Comparison of ENCODE assay signal across 1 cellular context in the genomic region with DNA sequence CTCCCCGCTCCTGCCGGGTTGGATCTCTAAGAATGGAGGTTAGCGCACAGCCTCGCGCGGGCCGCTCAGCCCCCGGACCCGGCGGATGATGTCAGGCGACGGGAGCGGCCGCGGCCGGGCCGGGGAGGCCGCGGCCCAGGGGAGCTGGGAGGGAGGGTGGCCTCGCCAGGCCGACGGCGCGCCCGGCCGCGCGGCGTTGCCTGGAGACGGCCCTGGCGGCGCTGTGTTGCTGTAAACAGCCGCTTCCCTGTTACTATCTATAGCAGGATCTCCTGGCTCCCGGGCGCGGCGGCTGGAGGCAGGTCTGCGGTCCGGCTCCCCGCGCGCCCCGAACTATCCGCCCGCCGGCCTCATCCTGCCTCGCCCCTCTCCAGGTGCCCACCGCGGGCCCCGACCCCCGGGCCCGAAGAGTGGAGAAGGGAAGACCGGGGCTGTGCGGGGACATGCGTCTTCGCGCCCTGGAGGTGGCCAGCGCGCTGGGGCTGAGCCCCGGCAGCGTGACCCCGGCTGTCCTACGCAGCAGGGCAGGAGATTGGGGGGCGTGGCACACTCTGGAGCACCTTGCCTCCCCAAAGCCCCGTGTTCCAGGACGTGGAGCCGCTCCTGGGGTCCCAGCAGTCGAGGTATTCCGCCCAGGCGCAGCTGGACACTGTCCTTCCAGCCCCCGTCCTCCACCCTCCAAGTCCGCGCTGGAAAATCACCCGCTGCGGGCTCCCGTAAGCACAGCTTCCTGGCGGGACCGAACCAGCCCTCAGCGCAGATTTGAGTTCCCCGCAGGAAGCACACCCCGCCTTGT.
TF ChIP-seq lines count a peak whose summit lies in the region.

No MANE protein-coding gene starts in this region.

TF ChIP-seq in GM23338, 12 proteins besides CTCF, POLR2A, EP300 and RAD21 (continued from another document):
- TF ChIP-seq ZNF462 (CRISPR knock-in tag; IDR thresholded peaks at IDR 0.05) = no peak
- no peak for TF ChIP-seq ZNF331 (CRISPR knock-in tag; IDR thresholded peaks at IDR 0.05; ENCODE audit: low read depth)
- TF ChIP-seq, protein P1, sequence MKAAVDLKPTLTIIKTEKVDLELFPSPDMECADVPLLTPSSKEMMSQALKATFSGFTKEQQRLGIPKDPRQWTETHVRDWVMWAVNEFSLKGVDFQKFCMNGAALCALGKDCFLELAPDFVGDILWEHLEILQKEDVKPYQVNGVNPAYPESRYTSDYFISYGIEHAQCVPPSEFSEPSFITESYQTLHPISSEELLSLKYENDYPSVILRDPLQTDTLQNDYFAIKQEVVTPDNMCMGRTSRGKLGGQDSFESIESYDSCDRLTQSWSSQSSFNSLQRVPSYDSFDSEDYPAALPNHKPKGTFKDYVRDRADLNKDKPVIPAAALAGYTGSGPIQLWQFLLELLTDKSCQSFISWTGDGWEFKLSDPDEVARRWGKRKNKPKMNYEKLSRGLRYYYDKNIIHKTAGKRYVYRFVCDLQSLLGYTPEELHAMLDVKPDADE (IDR thresholded peaks at IDR 0.05) = no peak
- TF ChIP-seq EZH2phosphoT487 (IDR thresholded peaks at IDR 0.05; ENCODE audit: unreplicated experiment) = no peak
